Comparison of ENCODE assay signal across 13 cellular contexts in genomic region chr1:209576392-209576791, GRCh38. TPM values are rescaled to one million over a fixed set of nuclear protein-coding genes. Genes with fewer than 3 reads are reported as not detected.
DNase-seq lines count a peak whose midpoint lies in the region; ATAC-seq, FAIRE-seq and TF ChIP-seq lines count a peak whose summit lies in the region.
"Had no signal": no experiment of that assay in that cellular context is flagged by ENCODE, and none has a peak within 500 bp of the region (broad histone marks: within the 10 kb centered on the region; RNA-seq: fewer than 3 reads in every experiment).

No MANE protein-coding gene starts in this region.

- peak; percentile 9 for ATAC-seq in HG02981 (IDR thresholded peaks at IDR 0.05; ENCODE audit: unreplicated experiment)
- ATAC-seq in activated T-helper 17 cell treated with anti-CD3 and anti-CD28 coated beads, Interleukin-2, amount 50 U/mL, for 72 hours (replicated peaks) = peak; percentile 12

- no peak overlapping the region for H3K27ac Mint-ChIP-seq in activated T-helper 17 cell treated with anti-CD3 and anti-CD28 coated beads, Interleukin-2, amount 50 U/mL, for 72 hours
- no peak overlapping the region for H3K27ac Mint-ChIP-seq in nephron progenitor cell
- H3K27ac Mint-ChIP-seq: activated B cell treated with CpG ODN at 0.5 μM for 24 hours, B cell, immature natural killer cell had no signal

- no peaks in the 10 kb centered on the region for H3K9me3 Mint-ChIP-seq in activated T-helper 17 cell treated with anti-CD3 and anti-CD28 coated beads, Interleukin-2, amount 50 U/mL, for 72 hours
- H3K9me3 Mint-ChIP-seq in nephron progenitor cell = no peaks in the 10 kb centered on the region
- H3K9me3 Mint-ChIP-seq: activated B cell treated with CpG ODN at 0.5 μM for 24 hours, immature natural killer cell had no signal

- TF ChIP-seq CTCF in nephron progenitor cell (IDR thresholded peaks at IDR 0.05) = no peak

- FAIRE-seq in H54 (lab: Jason Lieb, UNC) = no peak
- FAIRE-seq: A204.1 had no signal

- no peaks in the 10 kb centered on the region for H3K36me3 Mint-ChIP-seq in activated T-helper 17 cell treated with anti-CD3 and anti-CD28 coated beads, Interleukin-2, amount 50 U/mL, for 72 hours (ENCODE audit: low read depth)
- H3K36me3 Mint-ChIP-seq in nephron progenitor cell (ENCODE audit: low read depth) = no peaks in the 10 kb centered on the region
- H3K36me3 Mint-ChIP-seq: immature natural killer cell had no signal

- DNase-seq in NCI-H82 (lab: John Stamatoyannopoulos, UW) (peak; percentile 59), NCI-H82 treated with DMSO at 0.1 percent for 48 hours (lab: John Stamatoyannopoulos, UW; ENCODE audit: unreplicated experiment) (no peak), nephron progenitor cell (peak; percentile 19), COLO829 (ENCODE audit: low spot score) (no peak), H54 (ENCODE audit: insufficient read length, low spot score) (no peak), hepatic stellate cell (ENCODE audit: low spot score) (no peak)

- peaks cover 5% of the 10 kb centered on the region for H3K4me1 Mint-ChIP-seq in activated T-helper 17 cell treated with anti-CD3 and anti-CD28 coated beads, Interleukin-2, amount 50 U/mL, for 72 hours
- H3K4me1 Mint-ChIP-seq in nephron progenitor cell = peaks cover 5% of the 10 kb centered on the region
- H3K4me1 Mint-ChIP-seq: activated B cell treated with CpG ODN at 0.5 μM for 24 hours, B cell, immature natural killer cell had no signal

- H3K4me3 Mint-ChIP-seq in activated T-helper 17 cell treated with anti-CD3 and anti-CD28 coated beads, Interleukin-2, amount 50 U/mL, for 72 hours = no peak overlapping the region
- no peak overlapping the region for H3K4me3 Mint-ChIP-seq in nephron progenitor cell
- H3K4me3 Mint-ChIP-seq: activated B cell treated with CpG ODN at 0.5 μM for 24 hours, B cell, immature natural killer cell had no signal

- TF ChIP-seq POLR2A in H54 (IDR thresholded peaks at IDR 0.05; ENCODE audit: low read depth, low read length) = no peak

- H3K27me3 Mint-ChIP-seq in activated T-helper 17 cell treated with anti-CD3 and anti-CD28 coated beads, Interleukin-2, amount 50 U/mL, for 72 hours = peaks cover 6% of the 10 kb centered on the region
- H3K27me3 Mint-ChIP-seq in nephron progenitor cell (ENCODE audit: low read depth, poor library complexity) = peaks cover 43% of the 10 kb centered on the region

RNA-seq across cellular contexts. Expression of gene CAMK1G, which starts 7.1 kb away (rescaled TPM):
- under 1 TPM in 1 of 2 donors, not detected in 1; 0.21 TPM for total RNA-seq in activated T-helper 17 cell treated with anti-CD3 and anti-CD28 coated beads, Interleukin-2, amount 50 U/mL, for 72 hours
- total RNA-seq: activated B cell treated with CpG ODN at 0.5 μM for 24 hours, B cell, mesenteric fat pad had no signal

Comparison
In these comparisons a context has a peak if more than half of its experiments do, and no peak if none do; other contexts are left out.
1. DNase-seq: peak in NCI-H82 (single experiment) and nephron progenitor cell (single experiment); none in NCI-H82 treated with DMSO at 0.1 percent for 48 hours (single experiment), COLO829 (single experiment), H54 (single experiment) and hepatic stellate cell (single experiment).